ENCODE assay signal across 33 cellular contexts in genomic region chr5:154081246-154081645, GRCh38.
"Had no signal": no experiment of that assay in that cellular context is flagged by ENCODE, and none has a peak within 500 bp of the region (broad histone marks: within the 10 kb centered on the region; RNA-seq: fewer than 3 reads in every experiment).

No MANE protein-coding gene starts in this region.

- DNase-seq: activated B cell treated with CpG ODN at 0.5 μM for 24 hours; activated CD4-positive, alpha-beta T cell treated with anti-CD3 and anti-CD28 coated beads, Interleukin-2, amount 50 U/mL, for 4 hours; activated CD8-positive, alpha-beta memory T cell treated with anti-CD3 and anti-CD28 coated beads, Interleukin-2, amount 50 U/mL, for 4 hours; activated effector memory CD4-positive, alpha-beta T cell treated with anti-CD3 and anti-CD28 coated beads, Interleukin-2, amount 50 U/mL, for 16 hours; activated naive CD4-positive, alpha-beta T cell treated with anti-CD3 and anti-CD28 coated beads for 36 hours; activated naive CD8-positive, alpha-beta T cell treated with anti-CD3 and anti-CD28 coated beads for 36 hours; activated T-cell treated with anti-CD3 and anti-CD28 coated beads, Interleukin-2, amount 50 U/mL, for 1 hour; adrenal gland; brain microvascular endothelial cell; cortex of kidney; effector memory CD8-positive, alpha-beta T cell; erythroblast; gastrocnemius medialis; hippocampal formation; left cardiac atrium; left ventricle myocardium superior; mucosa of descending colon; naive B cell; nephron progenitor cell; ovary; sigmoid colon; stimulated activated CD4-positive, alpha-beta T cell treated with anti-CD3 and anti-CD28 coated beads, Interleukin-1b, Interleukin-23, amount 100 ng/mL, for 48 hours; stimulated activated CD4-positive, alpha-beta T cell treated with anti-CD3 and anti-CD28 coated beads, Interleukin-4, amount 100 ng/mL, for 4 hours; stimulated activated CD8-positive, alpha-beta memory T cell treated with anti-CD3 and anti-CD28 coated beads, Interleukin-4, amount 100 ng/mL, for 48 hours; stimulated activated naive CD4-positive, alpha-beta T cell; T-helper 1 cell; uterus had no signal

- H3K27ac Mint-ChIP-seq: activated B cell treated with CpG ODN at 0.5 μM for 24 hours; activated naive CD4-positive, alpha-beta T cell treated with anti-CD3 and anti-CD28 coated beads for 36 hours; activated naive CD8-positive, alpha-beta T cell treated with anti-CD3 and anti-CD28 coated beads for 36 hours; activated T-helper 1 cell treated with anti-CD3 and anti-CD28 coated beads, Interleukin-12 subunit alpha, Interleukin-12 subunit beta, Interleukin-2, Interleukin-4 antibody, amounts not matched to agents 30 ng/mL and 10 ng/mL and 1 ng/mL, durations not matched to agents 14 hours and 24 hours and 36 hours; effector memory CD8-positive, alpha-beta T cell; nephron progenitor cell; T-helper 2 cell treated with Interferon-gamma antibody and Interleukin-4, amounts not matched to agents 5 μg/mL and 100 μg/mL, for 36 hours; type B pancreatic cell had no signal

- H3K9me3 Mint-ChIP-seq: activated B cell treated with CpG ODN at 0.5 μM for 24 hours; activated naive CD4-positive, alpha-beta T cell treated with anti-CD3 and anti-CD28 coated beads for 36 hours; activated naive CD8-positive, alpha-beta T cell treated with anti-CD3 and anti-CD28 coated beads for 36 hours; effector memory CD8-positive, alpha-beta T cell; naive B cell; nephron progenitor cell; T-helper 2 cell treated with Interferon-gamma antibody and Interleukin-4, amounts not matched to agents 5 μg/mL and 100 μg/mL, for 36 hours; type B pancreatic cell had no signal

- H3K27me3 Mint-ChIP-seq: activated naive CD8-positive, alpha-beta T cell treated with anti-CD3 and anti-CD28 coated beads for 36 hours; effector memory CD8-positive, alpha-beta T cell had no signal

- H3K4me3 Mint-ChIP-seq: activated B cell treated with CpG ODN at 0.5 μM for 24 hours; activated naive CD4-positive, alpha-beta T cell treated with anti-CD3 and anti-CD28 coated beads for 36 hours; activated naive CD8-positive, alpha-beta T cell treated with anti-CD3 and anti-CD28 coated beads for 36 hours; activated T-helper 1 cell treated with anti-CD3 and anti-CD28 coated beads, Interleukin-12 subunit alpha, Interleukin-12 subunit beta, Interleukin-2, Interleukin-4 antibody, amounts not matched to agents 30 ng/mL and 10 ng/mL and 1 ng/mL, durations not matched to agents 14 hours and 24 hours and 36 hours; effector memory CD8-positive, alpha-beta T cell; naive B cell; nephron progenitor cell; T-helper 2 cell treated with Interferon-gamma antibody and Interleukin-4, amounts not matched to agents 5 μg/mL and 100 μg/mL, for 36 hours; type B pancreatic cell had no signal

- H3K4me1 Mint-ChIP-seq: activated B cell treated with CpG ODN at 0.5 μM for 24 hours, naive B cell had no signal

- ATAC-seq: effector memory CD8-positive, alpha-beta T cell; gastrocnemius medialis; left cardiac atrium; left ventricle myocardium superior; mucosa of descending colon had no signal

- H3K27ac ChIP-seq: adrenal gland, ascending aorta, brain microvascular endothelial cell, gastrocnemius medialis, ovary, prostate gland, sigmoid colon, thoracic aorta, uterus had no signal

- H3K36me3 Mint-ChIP-seq: activated naive CD8-positive, alpha-beta T cell treated with anti-CD3 and anti-CD28 coated beads for 36 hours; naive B cell; type B pancreatic cell had no signal
